Comparison of ENCODE assay signal across 21 cellular contexts in genomic region chr15:31384568-31384967, GRCh38.
"Had no signal": no experiment of that assay in that cellular context is flagged by ENCODE, and none has a peak within 500 bp of the region (broad histone marks: within the 10 kb centered on the region; RNA-seq: fewer than 3 reads in every experiment).

No MANE protein-coding gene starts in this region.

- DNase-seq: activated B cell treated with CpG ODN at 0.5 μM for 24 hours; activated CD4-positive, alpha-beta T cell treated with anti-CD3 and anti-CD28 coated beads for 4 hours; activated CD8-positive, alpha-beta memory T cell treated with anti-CD3 and anti-CD28 coated beads, Interleukin-2, amount 50 U/mL, for 4 hours; activated gamma-delta T cell treated with Interleukin-2 at 50 U/mL for 16 hours; activated naive CD8-positive, alpha-beta T cell treated with anti-CD3 and anti-CD28 coated beads for 36 hours; activated T-cell treated with anti-CD3 and anti-CD28 coated beads, Interleukin-2, amount 50 U/mL, for 72 hours; amniotic stem cell; caudate nucleus; effector memory CD8-positive, alpha-beta T cell; hypothalamus; kidney; left lung; midbrain; psoas muscle; right cardiac atrium; stimulated activated CD4-positive, alpha-beta T cell treated with anti-CD3 and anti-CD28 coated beads, Interleukin-2, amount 100 ng/mL, for 48 hours; SW 1271; testis had no signal

- H3K4me3 ChIP-seq: left lung, psoas muscle, skin epidermis, testis had no signal

- H3K27ac ChIP-seq: left lung, psoas muscle, testis had no signal

- H3K27me3 Mint-ChIP-seq: activated B cell treated with CpG ODN at 0.5 μM for 24 hours; activated naive CD8-positive, alpha-beta T cell treated with anti-CD3 and anti-CD28 coated beads for 36 hours; effector memory CD8-positive, alpha-beta T cell; type B pancreatic cell had no signal

- ATAC-seq: activated T-cell treated with anti-CD3 and anti-CD28 coated beads, Interleukin-2, amount 50 U/mL, for 72 hours; effector memory CD8-positive, alpha-beta T cell; left lung; psoas muscle; right cardiac atrium had no signal

- H3K27ac Mint-ChIP-seq: activated B cell treated with CpG ODN at 0.5 μM for 24 hours; activated naive CD8-positive, alpha-beta T cell treated with anti-CD3 and anti-CD28 coated beads for 36 hours; activated T-cell treated with anti-CD3 and anti-CD28 coated beads, Interleukin-2, amount 50 U/mL, for 72 hours; T-helper 2 cell treated with Interferon-gamma antibody and Interleukin-4, amounts not matched to agents 5 μg/mL and 100 μg/mL, for 36 hours; type B pancreatic cell had no signal

- H3K9me3 ChIP-seq: left lung, testis had no signal

- H3K9me3 Mint-ChIP-seq: activated B cell treated with CpG ODN at 0.5 μM for 24 hours; activated T-cell treated with anti-CD3 and anti-CD28 coated beads, Interleukin-2, amount 50 U/mL, for 72 hours; effector memory CD8-positive, alpha-beta T cell had no signal

- H3K4me3 Mint-ChIP-seq: activated B cell treated with CpG ODN at 0.5 μM for 24 hours; activated naive CD8-positive, alpha-beta T cell treated with anti-CD3 and anti-CD28 coated beads for 36 hours; activated T-cell treated with anti-CD3 and anti-CD28 coated beads, Interleukin-2, amount 50 U/mL, for 72 hours; effector memory CD8-positive, alpha-beta T cell; T-helper 2 cell treated with Interferon-gamma antibody and Interleukin-4, amounts not matched to agents 5 μg/mL and 100 μg/mL, for 36 hours; type B pancreatic cell had no signal

- H3K27me3 ChIP-seq: left lung, testis had no signal
